In the genomic region with DNA sequence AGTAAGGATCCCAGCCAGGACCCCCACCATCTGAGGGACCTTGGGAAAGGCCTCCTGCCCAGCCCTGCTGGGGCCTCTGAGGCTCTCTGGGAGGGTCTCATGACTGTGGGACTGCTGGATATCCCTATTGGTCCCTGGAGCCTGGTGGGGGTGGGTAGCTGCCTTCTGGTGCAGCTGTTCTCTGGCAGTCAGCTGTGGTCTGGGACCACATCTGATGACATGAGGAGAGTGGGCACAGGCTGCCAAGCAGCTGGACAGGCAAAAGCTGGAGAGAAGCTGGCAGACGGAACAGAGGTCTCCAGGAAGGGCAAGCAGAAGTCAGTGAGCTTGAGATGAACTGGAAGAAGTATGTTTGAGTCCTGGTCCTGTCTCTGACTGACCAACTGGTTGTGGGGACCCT, we compare ENCODE assay signal across 1 cellular context.
TF ChIP-seq lines count a peak whose summit lies in the region.

No MANE protein-coding gene starts in this region.

TF ChIP-seq in WTC11, 78 proteins besides CTCF, POLR2A, EP300 and RAD21 (continued from another document):
- TF ChIP-seq, protein P1, sequence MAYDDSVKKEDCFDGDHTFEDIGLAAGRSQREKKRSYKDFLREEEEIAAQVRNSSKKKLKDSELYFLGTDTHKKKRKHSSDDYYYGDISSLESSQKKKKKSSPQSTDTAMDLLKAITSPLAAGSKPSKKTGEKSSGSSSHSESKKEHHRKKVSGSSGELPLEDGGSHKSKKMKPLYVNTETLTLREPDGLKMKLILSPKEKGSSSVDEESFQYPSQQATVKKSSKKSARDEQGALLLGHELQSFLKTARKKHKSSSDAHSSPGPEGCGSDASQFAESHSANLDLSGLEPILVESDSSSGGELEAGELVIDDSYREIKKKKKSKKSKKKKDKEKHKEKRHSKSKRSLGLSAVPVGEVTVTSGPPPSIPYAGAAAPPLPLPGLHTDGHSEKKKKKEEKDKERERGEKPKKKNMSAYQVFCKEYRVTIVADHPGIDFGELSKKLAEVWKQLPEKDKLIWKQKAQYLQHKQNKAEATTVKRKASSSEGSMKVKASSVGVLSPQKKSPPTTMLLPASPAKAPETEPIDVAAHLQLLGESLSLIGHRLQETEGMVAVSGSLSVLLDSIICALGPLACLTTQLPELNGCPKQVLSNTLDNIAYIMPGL (CRISPR knock-in tag; IDR thresholded peaks at IDR 0.05) = no peak
- TF ChIP-seq SOX15 (CRISPR knock-in tag; IDR thresholded peaks at IDR 0.05) = no peak
- TF ChIP-seq, protein P2, sequence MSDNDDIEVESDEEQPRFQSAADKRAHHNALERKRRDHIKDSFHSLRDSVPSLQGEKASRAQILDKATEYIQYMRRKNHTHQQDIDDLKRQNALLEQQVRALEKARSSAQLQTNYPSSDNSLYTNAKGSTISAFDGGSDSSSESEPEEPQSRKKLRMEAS (CRISPR knock-in tag; IDR thresholded peaks at IDR 0.05) = no peak
- no peak for TF ChIP-seq ZNF121 (CRISPR knock-in tag; IDR thresholded peaks at IDR 0.05)
- TF ChIP-seq, protein P3, sequence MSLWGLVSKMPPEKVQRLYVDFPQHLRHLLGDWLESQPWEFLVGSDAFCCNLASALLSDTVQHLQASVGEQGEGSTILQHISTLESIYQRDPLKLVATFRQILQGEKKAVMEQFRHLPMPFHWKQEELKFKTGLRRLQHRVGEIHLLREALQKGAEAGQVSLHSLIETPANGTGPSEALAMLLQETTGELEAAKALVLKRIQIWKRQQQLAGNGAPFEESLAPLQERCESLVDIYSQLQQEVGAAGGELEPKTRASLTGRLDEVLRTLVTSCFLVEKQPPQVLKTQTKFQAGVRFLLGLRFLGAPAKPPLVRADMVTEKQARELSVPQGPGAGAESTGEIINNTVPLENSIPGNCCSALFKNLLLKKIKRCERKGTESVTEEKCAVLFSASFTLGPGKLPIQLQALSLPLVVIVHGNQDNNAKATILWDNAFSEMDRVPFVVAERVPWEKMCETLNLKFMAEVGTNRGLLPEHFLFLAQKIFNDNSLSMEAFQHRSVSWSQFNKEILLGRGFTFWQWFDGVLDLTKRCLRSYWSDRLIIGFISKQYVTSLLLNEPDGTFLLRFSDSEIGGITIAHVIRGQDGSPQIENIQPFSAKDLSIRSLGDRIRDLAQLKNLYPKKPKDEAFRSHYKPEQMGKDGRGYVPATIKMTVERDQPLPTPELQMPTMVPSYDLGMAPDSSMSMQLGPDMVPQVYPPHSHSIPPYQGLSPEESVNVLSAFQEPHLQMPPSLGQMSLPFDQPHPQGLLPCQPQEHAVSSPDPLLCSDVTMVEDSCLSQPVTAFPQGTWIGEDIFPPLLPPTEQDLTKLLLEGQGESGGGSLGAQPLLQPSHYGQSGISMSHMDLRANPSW (CRISPR knock-in tag; conservative IDR thresholded peaks at IDR 0.05; ENCODE audit: low read depth) = no peak
- TF ChIP-seq, protein P4, sequence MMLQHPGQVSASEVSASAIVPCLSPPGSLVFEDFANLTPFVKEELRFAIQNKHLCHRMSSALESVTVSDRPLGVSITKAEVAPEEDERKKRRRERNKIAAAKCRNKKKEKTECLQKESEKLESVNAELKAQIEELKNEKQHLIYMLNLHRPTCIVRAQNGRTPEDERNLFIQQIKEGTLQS (CRISPR knock-in tag; conservative IDR thresholded peaks at IDR 0.05) = no peak
- TF ChIP-seq ZNF423 (CRISPR knock-in tag; IDR thresholded peaks at IDR 0.05) = no peak
